Comparison of ENCODE assay signal across 10 cellular contexts in the genomic region with DNA sequence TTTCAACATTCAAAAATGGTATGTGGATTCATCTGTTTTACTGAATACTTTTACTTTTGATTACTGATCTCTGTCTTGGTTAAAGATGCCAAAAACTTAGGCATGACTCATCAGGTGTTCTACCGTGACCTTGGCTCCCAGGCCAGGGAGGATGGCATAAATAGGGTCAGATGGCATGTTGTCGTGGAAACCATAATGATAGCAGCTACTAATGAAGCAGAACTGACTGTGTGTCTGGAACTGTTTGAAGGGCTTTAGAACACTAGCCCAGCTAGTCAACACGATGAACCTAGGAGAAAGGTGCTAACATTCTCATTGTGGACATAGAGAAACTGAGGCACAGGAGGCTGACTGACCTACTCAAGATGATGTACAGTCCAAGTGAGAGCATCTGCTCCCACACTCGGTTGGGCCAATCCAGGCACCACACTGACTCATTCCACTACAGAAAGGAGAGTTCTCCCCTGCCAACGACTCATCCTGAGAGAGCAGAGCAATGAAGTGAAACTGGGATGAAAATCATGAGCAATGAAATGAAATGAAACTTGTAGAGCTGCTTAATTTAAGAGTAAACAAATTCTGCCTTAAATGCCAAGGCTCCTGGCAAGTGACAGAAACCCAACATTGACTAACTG.
DNase-seq lines count a peak whose midpoint lies in the region; ATAC-seq and TF ChIP-seq lines count a peak whose summit lies in the region.
"Had no signal": no experiment of that assay in that cellular context is flagged by ENCODE, and none has a peak within 500 bp of the region (broad histone marks: within the 10 kb centered on the region; RNA-seq: fewer than 3 reads in every experiment).

No MANE protein-coding gene starts in this region.

- TF ChIP-seq CTCF in heart right ventricle (IDR thresholded peaks at IDR 0.05) (no peak), lower lobe of right lung (IDR thresholded peaks at IDR 0.05) (no peak)

- H3K4me3 ChIP-seq in heart right ventricle (no peak overlapping the region), lower lobe of right lung (no peak overlapping the region)

- WGBS in heart right ventricle, 2 donors = 71 to 74% methylated on average over 5 of the region's 5 CpGs

- peaks cover 0 to 16% (median 12%) of the 10 kb centered on the region in 9 donors for H3K4me1 ChIP-seq in heart right ventricle
- H3K4me1 ChIP-seq in lower lobe of right lung = no peaks in the 10 kb centered on the region

- peak; percentile 78 for ATAC-seq in HG02884 (IDR thresholded peaks at IDR 0.05; ENCODE audit: unreplicated experiment)
- no peak for ATAC-seq in heart right ventricle
- ATAC-seq in lower lobe of right lung = no peak
- ATAC-seq: Panc1 had no signal

- H3K27me3 ChIP-seq in heart right ventricle (peaks cover 0 to 12% (median 0%) of the 10 kb centered on the region in 7 donors), lower lobe of right lung (ENCODE audit: low read depth) (peaks cover 6% of the 10 kb centered on the region)

- H3K9me3 ChIP-seq in heart right ventricle = no peaks in the 10 kb centered on the region
- no peaks in the 10 kb centered on the region for H3K9me3 ChIP-seq in lower lobe of right lung

- no peak overlapping the region for H3K27ac ChIP-seq in heart right ventricle
- H3K27ac ChIP-seq in lower lobe of right lung = no peak overlapping the region
- H3K27ac ChIP-seq: 22Rv1 had no signal

- H3K36me3 ChIP-seq in heart right ventricle (no peaks in the 10 kb centered on the region), lower lobe of right lung (no peaks in the 10 kb centered on the region)

- DNase-seq in DMS53 (lab: John Stamatoyannopoulos, UW) (peak; percentile 42), DMS53 treated with DMSO at 0.1 percent for 48 hours (lab: John Stamatoyannopoulos, UW; ENCODE audit: unreplicated experiment) (no peak), mucosa of gallbladder (ENCODE audit: low spot score) (no peak), heart right ventricle (no peak), lower lobe of right lung (no peak)
- DNase-seq in activated CD4-positive, alpha-beta T cell treated with anti-CD3 and anti-CD28 coated beads, Interleukin-2, amount 50 U/mL, for 48 hours = peak; percentile 56 to 72
- DNase-seq in stimulated activated CD4-positive, alpha-beta T cell treated with anti-CD3 and anti-CD28 coated beads, Interleukin-4, amount 100 ng/mL, for 24 hours = peak; percentile 70

- intact Hi-C loops in heart right ventricle (cut with DNase I) (loop anchor here in 1 of 10 donors (10.0 kb wide), 1 partner anchor 566 kb away; a partner anchor contains a TSS), lower lobe of right lung (cut with DNase I) (no loop called here)

Comparison
In these comparisons a context has a peak if more than half of its experiments do, and no peak if none do; other contexts are left out.
1. DNase-seq: peak in DMS53 (single experiment), activated CD4-positive, alpha-beta T cell treated with anti-CD3 and anti-CD28 coated beads, Interleukin-2, amount 50 U/mL, for 48 hours (2 of 2) and stimulated activated CD4-positive, alpha-beta T cell treated with anti-CD3 and anti-CD28 coated beads, Interleukin-4, amount 100 ng/mL, for 24 hours (single experiment); none in DMS53 treated with DMSO at 0.1 percent for 48 hours (single experiment), mucosa of gallbladder (single experiment), heart right ventricle (0 of 2) and lower lobe of right lung (single experiment).